ENCODE assay signal across 27 cellular contexts in the genomic region with DNA sequence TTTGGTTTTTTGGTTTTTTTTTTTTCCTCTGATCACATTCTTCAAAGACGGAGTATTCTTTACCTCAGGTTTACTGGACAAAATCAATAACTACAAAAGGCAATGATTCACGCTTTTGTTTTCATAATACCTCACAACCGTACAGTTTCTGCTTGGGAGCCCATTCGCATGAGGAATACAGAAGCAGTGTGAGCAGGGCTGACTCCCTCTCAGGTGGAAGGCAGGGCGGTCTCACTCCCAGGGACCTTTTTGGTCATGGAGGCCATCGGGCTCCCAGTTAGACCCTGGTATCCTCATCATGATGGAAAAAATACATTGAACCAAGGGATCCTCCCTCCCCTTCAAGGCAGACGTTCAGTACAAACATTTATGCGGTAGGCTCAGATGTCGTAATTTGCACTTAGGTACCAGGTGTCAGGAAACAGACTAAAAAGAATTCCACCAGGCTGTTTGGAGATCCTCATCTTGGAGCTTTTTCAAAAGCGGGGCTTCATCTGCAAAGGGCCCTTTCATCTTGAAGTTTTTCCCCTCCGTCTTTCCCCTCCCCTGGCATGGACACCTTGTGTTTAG. TPM values are rescaled to one million over a fixed set of nuclear protein-coding genes. Genes with fewer than 3 reads are reported as not detected.
A peak's percentile ranks its signal among the peaks of the same experiment; 100 is the strongest.
DNase-seq lines count a peak whose midpoint lies in the region; ATAC-seq and TF ChIP-seq lines count a peak whose summit lies in the region.
"Had no signal": no experiment of that assay in that cellular context is flagged by ENCODE, and none has a peak within 500 bp of the region (broad histone marks: within the 10 kb centered on the region; RNA-seq: fewer than 3 reads in every experiment).

No MANE protein-coding gene starts in this region.

- H3K27ac Mint-ChIP-seq in WTC11 = peak overlapping the region; percentile 67
- peak overlapping the region; percentile 30 to 89 for H3K27ac Mint-ChIP-seq in effector memory CD8-positive, alpha-beta T cell

- H3K27me3 Mint-ChIP-seq in WTC11 (ENCODE audit: low read depth) = no peaks in the 10 kb centered on the region
- H3K27me3 Mint-ChIP-seq in effector memory CD8-positive, alpha-beta T cell = no peaks in the 10 kb centered on the region

- H3K4me1 Mint-ChIP-seq in WTC11 = peaks cover 15% of the 10 kb centered on the region
- peaks cover 3 to 17% of the 10 kb centered on the region in 2 donors for H3K4me1 Mint-ChIP-seq in effector memory CD8-positive, alpha-beta T cell (ENCODE audit: low read depth in 2 of 2)

- CTCF ChIA-PET in WTC11 (lab: Charles Lee) = interaction anchor here (0.7 kb wide), 1 partner anchor 16 kb away, joined by 3 read pairs; no protein-coding TSS in a partner anchor

- H3K4me1 ChIP-seq in heart left ventricle (peaks cover 0 to 79% (median 31%) of the 10 kb centered on the region in 12 donors), uterus (no peaks in the 10 kb centered on the region), vagina (peaks cover under 1% of the 10 kb centered on the region)
- H3K4me1 ChIP-seq: suprapubic skin had no signal

- 85 to 91% (median 88%) methylated on average over 11 of the region's 11 CpGs for WGBS in heart left ventricle, 4 donors

- POLR2A ChIA-PET in WTC11 (lab: Charles Lee) = interaction anchor here (0.6 kb wide), 2 partner anchors 18 to 556 kb away, joined by 3 to 4 read pairs; no protein-coding TSS in a partner anchor

- H3K36me3 ChIP-seq in heart left ventricle = peaks cover 0 to 90% (median 70%) of the 10 kb centered on the region in 9 donors
- H3K36me3 ChIP-seq in uterus = no peaks in the 10 kb centered on the region
- H3K36me3 ChIP-seq in vagina = peaks cover 0 to 28% of the 10 kb centered on the region in 2 donors

- H3K9me3 Mint-ChIP-seq in WTC11 = no peaks in the 10 kb centered on the region
- H3K9me3 Mint-ChIP-seq in effector memory CD8-positive, alpha-beta T cell = no peaks in the 10 kb centered on the region
- H3K9me3 Mint-ChIP-seq: CD8-positive, alpha-beta T cell had no signal

- intact Hi-C loops in heart left ventricle (cut with DNase I) (loop anchor here in 1 of 10 donors (10.0 kb wide), 1 partner anchor 223 kb away; no protein-coding TSS in a partner anchor), cardiac septum (cut with DNase I) (no loop called here), uterus (cut with DNase I; ENCODE audit: low total_unique reads) (no loop called here), vagina (cut with DNase I) (no loop called here)

- ATAC-seq in heart left ventricle = no peak
- no peak for ATAC-seq in WTC11
- no peak for ATAC-seq in effector memory CD8-positive, alpha-beta T cell (replicated peaks)
- ATAC-seq: CD8-positive, alpha-beta T cell; esophagus mucosa; PC-3 had no signal

- peaks cover 78% of the 10 kb centered on the region for H3K36me3 Mint-ChIP-seq in WTC11
- peaks cover 99% of the 10 kb centered on the region for H3K36me3 Mint-ChIP-seq in effector memory CD8-positive, alpha-beta T cell (ENCODE audit: insufficient read depth)

- peak overlapping the region in 9 of 12 donors; percentile 13 to 73 (median 47) for H3K27ac ChIP-seq in heart left ventricle
- no peak overlapping the region for H3K27ac ChIP-seq in uterus
- H3K27ac ChIP-seq in vagina = no peak overlapping the region
- H3K27ac ChIP-seq: suprapubic skin had no signal

- H3K27me3 ChIP-seq in heart left ventricle = no peaks in the 10 kb centered on the region
- no peaks in the 10 kb centered on the region for H3K27me3 ChIP-seq in uterus
- no peaks in the 10 kb centered on the region for H3K27me3 ChIP-seq in vagina
- H3K27me3 ChIP-seq: suprapubic skin had no signal

- TF ChIP-seq POLR2A in heart left ventricle (IDR thresholded peaks at IDR 0.05) (no peak), uterus (IDR thresholded peaks at IDR 0.05) (no peak), vagina (IDR thresholded peaks at IDR 0.05) (no peak)

- H3K4me3 Mint-ChIP-seq in WTC11 = no peak overlapping the region
- H3K4me3 Mint-ChIP-seq in effector memory CD8-positive, alpha-beta T cell = no peak overlapping the region
- H3K4me3 Mint-ChIP-seq: CD8-positive, alpha-beta T cell had no signal

- H3K4me3 ChIP-seq in heart left ventricle = no peak overlapping the region
- H3K4me3 ChIP-seq in uterus = no peak overlapping the region
- H3K4me3 ChIP-seq in vagina = no peak overlapping the region
- H3K4me3 ChIP-seq: suprapubic skin had no signal

- DNase-seq in heart left ventricle = no peak
- DNase-seq in cardiac septum (ENCODE audit: low spot score) = no peak
- DNase-seq in WTC11 (ENCODE audit: low spot score) = no peak
- no peak for DNase-seq in effector memory CD8-positive, alpha-beta T cell
- peak; percentile 13 for DNase-seq in stimulated activated CD8-positive, alpha-beta memory T cell treated with anti-CD3 and anti-CD28 coated beads, Interleukin-4, amount 100 ng/mL, for 48 hours
- DNase-seq in COR-L47 (lab: John Stamatoyannopoulos, UW) = no peak
- no peak for DNase-seq in uterus
- DNase-seq in vagina (ENCODE audit: extremely low spot score in 2 of 2) = no peak
- DNase-seq: activated CD4-positive, alpha-beta T cell treated with anti-CD3 and anti-CD28 coated beads for 1 hour; activated gamma-delta T cell treated with Interleukin-2 at 50 U/mL for 16 hours; CD8-positive, alpha-beta T cell; DMS53; effector CD8-positive, alpha-beta T cell; foreskin melanocyte; GDM1; H7; IMR-90; NCI-H1092 treated with DMSO at 0.1 percent for 48 hours; NCI-H2029 treated with DMSO at 0.1 percent for 48 hours; NCI-H345; NCI-H82; occipital lobe; PC-3; SIG-M5; stimulated activated CD4-positive, alpha-beta T cell treated with anti-CD3 and anti-CD28 coated beads, Interleukin-15, amount 100 ng/mL, for 24 hours had no signal

- TF ChIP-seq CTCF in heart left ventricle (IDR thresholded peaks at IDR 0.05) (no peak), WTC11 (IDR thresholded peaks at IDR 0.05) (no peak), uterus (IDR thresholded peaks at IDR 0.05) (no peak), vagina (IDR thresholded peaks at IDR 0.05) (no peak)

- H3K9me3 ChIP-seq in heart left ventricle (no peaks in the 10 kb centered on the region), uterus (no peaks in the 10 kb centered on the region), vagina (no peaks in the 10 kb centered on the region)
- H3K9me3 ChIP-seq: suprapubic skin had no signal

TF ChIP-seq in WTC11, 78 proteins besides CTCF, POLR2A, EP300 and RAD21 (continues in another document):
- TF ChIP-seq AFF4 (CRISPR knock-in tag; IDR thresholded peaks at IDR 0.05; ENCODE audit: borderline replicate concordance) = no peak
- TF ChIP-seq, protein P1, sequence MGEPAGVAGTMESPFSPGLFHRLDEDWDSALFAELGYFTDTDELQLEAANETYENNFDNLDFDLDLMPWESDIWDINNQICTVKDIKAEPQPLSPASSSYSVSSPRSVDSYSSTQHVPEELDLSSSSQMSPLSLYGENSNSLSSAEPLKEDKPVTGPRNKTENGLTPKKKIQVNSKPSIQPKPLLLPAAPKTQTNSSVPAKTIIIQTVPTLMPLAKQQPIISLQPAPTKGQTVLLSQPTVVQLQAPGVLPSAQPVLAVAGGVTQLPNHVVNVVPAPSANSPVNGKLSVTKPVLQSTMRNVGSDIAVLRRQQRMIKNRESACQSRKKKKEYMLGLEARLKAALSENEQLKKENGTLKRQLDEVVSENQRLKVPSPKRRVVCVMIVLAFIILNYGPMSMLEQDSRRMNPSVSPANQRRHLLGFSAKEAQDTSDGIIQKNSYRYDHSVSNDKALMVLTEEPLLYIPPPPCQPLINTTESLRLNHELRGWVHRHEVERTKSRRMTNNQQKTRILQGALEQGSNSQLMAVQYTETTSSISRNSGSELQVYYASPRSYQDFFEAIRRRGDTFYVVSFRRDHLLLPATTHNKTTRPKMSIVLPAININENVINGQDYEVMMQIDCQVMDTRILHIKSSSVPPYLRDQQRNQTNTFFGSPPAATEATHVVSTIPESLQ (CRISPR knock-in tag; IDR thresholded peaks at IDR 0.05) = no peak

RNA-seq across cellular contexts. Expression of gene TIGAR, which starts 19.0 kb away (rescaled TPM):
- total RNA-seq in heart left ventricle (10 to 100 TPM in 6 of 9 donors, 1 to 10 TPM in 3; 6.4 to 16.4 (median 14.0) TPM), cardiac septum (13.0 TPM), WTC11 (2021) (14.4 to 26.7 TPM (median 18.0 TPM) in 3 replicates), uterus (10 to 100 TPM in 1 of 4 donors, 1 to 10 TPM in 2, under 1 TPM in 1; 0.26 to 10.6 (median 2.3) TPM), vagina (0.98 TPM)
- polyA plus RNA-seq in heart left ventricle = 10 to 100 TPM in 1 of 2 donors, 1 to 10 TPM in 1; 3.6 to 10.2 TPM

RNA-seq across cellular contexts. Expression of gene CCND2, which starts 28.5 kb away (rescaled TPM):
- 100 to 1,000 TPM; 157 to 620 (median 219) TPM for total RNA-seq in heart left ventricle
- 10 to 100 TPM; 48.0 to 49.4 TPM for polyA plus RNA-seq in heart left ventricle
- total RNA-seq in cardiac septum = 478 TPM
- 194 to 266 TPM (median 261 TPM) in 3 replicates for total RNA-seq in WTC11 (2021)
- total RNA-seq in uterus = 100 to 1,000 TPM in 2 of 4 donors, 10 to 100 TPM in 2; 49.4 to 210 (median 100) TPM
- total RNA-seq in vagina = 57.5 TPM
- total RNA-seq: PC-3 had no signal

Comparison
In these comparisons a context has a peak if more than half of its experiments do, and no peak if none do; other contexts are left out.
1. H3K27ac ChIP-seq: peak in heart left ventricle (9 of 12); none in uterus (0 of 2) and vagina (single experiment).